Comparison of ENCODE assay signal across 20 cellular contexts in the genomic region with DNA sequence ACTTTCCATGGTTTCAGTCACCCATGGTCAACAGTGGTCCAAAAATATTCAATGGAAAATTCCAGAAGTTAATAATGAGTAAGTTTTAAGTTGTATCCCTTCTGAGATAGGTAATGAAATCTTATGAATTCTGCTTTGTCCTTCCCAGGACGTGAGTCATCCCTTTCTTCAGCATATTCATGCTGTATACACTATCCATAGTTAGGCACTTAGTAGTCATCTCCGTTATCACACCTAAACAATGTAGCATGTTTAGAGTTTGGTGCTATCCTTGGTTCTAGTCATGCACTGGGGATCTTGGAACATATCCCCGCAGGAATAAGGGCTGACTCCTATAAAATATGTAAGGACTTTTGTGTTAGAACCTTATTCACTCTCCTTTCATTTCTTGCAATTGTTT.
A peak's percentile ranks its signal among the peaks of the same experiment; 100 is the strongest.
DNase-seq lines count a peak whose midpoint lies in the region; ATAC-seq and TF ChIP-seq lines count a peak whose summit lies in the region.
"Had no signal": no experiment of that assay in that cellular context is flagged by ENCODE, and none has a peak within 500 bp of the region (broad histone marks: within the 10 kb centered on the region; RNA-seq: fewer than 3 reads in every experiment).

No MANE protein-coding gene starts in this region.

- no peak overlapping the region for H3K27ac Mint-ChIP-seq in MCF 10A (ENCODE audit: low read depth, unreplicated experiment)
- H3K27ac Mint-ChIP-seq in T-cell, result no peak overlapping the region
- H3K27ac Mint-ChIP-seq in HFFc6, result no peak overlapping the region
- H3K27ac Mint-ChIP-seq in activated CD8-positive, alpha-beta T cell treated with anti-CD3 and anti-CD28 coated beads for 36 hours, result no peak overlapping the region
- H3K27ac Mint-ChIP-seq: CD4-positive, alpha-beta memory T cell had no signal

- H3K27me3 Mint-ChIP-seq in MCF 10A (ENCODE audit: insufficient read depth, unreplicated experiment), result no peaks in the 10 kb centered on the region
- no peaks in the 10 kb centered on the region for H3K27me3 Mint-ChIP-seq in T-cell
- no peaks in the 10 kb centered on the region for H3K27me3 Mint-ChIP-seq in HFFc6 (ENCODE audit: insufficient read depth)
- no peaks in the 10 kb centered on the region for H3K27me3 Mint-ChIP-seq in activated CD8-positive, alpha-beta T cell treated with anti-CD3 and anti-CD28 coated beads for 36 hours
- H3K27me3 Mint-ChIP-seq: CD4-positive, alpha-beta memory T cell had no signal

- H3K4me3 ChIP-seq in mammary epithelial cell (replicated peaks in 1 of 3; ENCODE audit: insufficient read depth in 1 of 3, low read depth in 2 of 3, low read length in 3 of 3) (no peak overlapping the region), fibroblast of the aortic adventitia (ENCODE audit: low read depth, low read length) (no peak overlapping the region), SK-N-SH (ENCODE audit: low read depth in 2 of 2, low read length in 1 of 2) (no peak overlapping the region)
- H3K4me3 ChIP-seq: HAP-1, PC-9 had no signal

- DNase-seq in mammary epithelial cell, result no peak
- no peak for DNase-seq in MCF 10A (ENCODE audit: unreplicated experiment)
- DNase-seq in SK-MEL-5 (ENCODE audit: low read depth, low spot score), result peak; percentile 1
- DNase-seq in fibroblast of the aortic adventitia (ENCODE audit: low read depth), result peak; percentile 55
- no peak for DNase-seq in T-cell
- DNase-seq in HFFc6, result no peak
- DNase-seq in activated CD8-positive, alpha-beta T cell treated with anti-CD3 and anti-CD28 coated beads for 36 hours, result no peak
- no peak for DNase-seq in SK-N-SH
- DNase-seq: BE2C; CD4-positive, alpha-beta memory T cell; DMS79; NCI-H1436; NCI-H2029; NCI-H2171 treated with DMSO at 0.1 percent for 48 hours; NCI-H510A; NCI-H82; PC-9; SHP77 had no signal

- no peak for TF ChIP-seq EP300 in SK-N-SH (IDR thresholded peaks at IDR 0.05; ENCODE audit: borderline replicate concordance in 1 of 2, low read depth in 1 of 2, low read length in 1 of 2)

- H3K9me3 Mint-ChIP-seq in MCF 10A (ENCODE audit: unreplicated experiment) (no peaks in the 10 kb centered on the region), T-cell (peaks cover 0 to 3% (median 2%) of the 10 kb centered on the region in 3 donors), HFFc6 (peaks cover 47% of the 10 kb centered on the region)
- H3K9me3 Mint-ChIP-seq in activated CD8-positive, alpha-beta T cell treated with anti-CD3 and anti-CD28 coated beads for 36 hours, result no peaks in the 10 kb centered on the region

- intact Hi-C loops in mammary epithelial cell (cut with micrococcal nuclease), result no loop called here
- intact Hi-C loops in MCF 10A (cut with micrococcal nuclease), result no loop called here
- intact Hi-C loops in activated CD8-positive, alpha-beta T cell treated with anti-CD3 and anti-CD28 coated beads for 36 hours (cut with micrococcal nuclease), result no loop called here

- POLR2A ChIA-PET in MCF 10A (lab: Yijun Ruan, JAX) (no interaction called here), T-cell (lab: Charles Lee) (no interaction called here), SK-N-SH (lab: Yijun Ruan, JAX) (no interaction called here)
- POLR2A ChIA-PET in activated CD8-positive, alpha-beta T cell treated with anti-CD3 and anti-CD28 coated beads for 36 hours (lab: Charles Lee), result no interaction called here

- H3K36me3 ChIP-seq in mammary epithelial cell (ENCODE audit: insufficient read depth, low read length) (no peaks in the 10 kb centered on the region), SK-N-SH (replicated peaks in 1 of 2; ENCODE audit: control insufficient read depth in 1 of 2, insufficient read depth in 2 of 2, low read length in 1 of 2) (no peaks in the 10 kb centered on the region)
- H3K36me3 ChIP-seq: BE2C, HAP-1 had no signal

- H3K27ac ChIP-seq in mammary epithelial cell (ENCODE audit: insufficient read depth, low read depth, low read length) (peak overlapping the region; percentile 34), SK-N-SH (ENCODE audit: low read depth in 2 of 2, low read length in 1 of 2) (no peak overlapping the region)
- H3K27ac ChIP-seq: 22Rv1, PC-9 had no signal

- H3K79me2 ChIP-seq in mammary epithelial cell (ENCODE audit: insufficient read depth, low read length) (no peaks in the 10 kb centered on the region), SK-N-SH (ENCODE audit: insufficient read depth) (no peaks in the 10 kb centered on the region)

- no peak overlapping the region for H3K4me2 ChIP-seq in mammary epithelial cell (ENCODE audit: insufficient read depth, low read depth, low read length)
- no peak overlapping the region for H3K4me2 ChIP-seq in SK-N-SH
- H3K4me2 ChIP-seq: PC-9 had no signal

- no peaks in the 10 kb centered on the region for H3F3A ChIP-seq in SK-N-SH (replicated peaks; ENCODE audit: insufficient read depth)

- H3K9me2 ChIP-seq in SK-N-SH, result no peaks in the 10 kb centered on the region

- no peaks in the 10 kb centered on the region for H3K27me3 ChIP-seq in mammary epithelial cell (ENCODE audit: insufficient read depth, low read length)
- H3K27me3 ChIP-seq in SK-N-SH (ENCODE audit: insufficient read depth), result no peaks in the 10 kb centered on the region
- H3K27me3 ChIP-seq: BE2C had no signal

- H3K9ac ChIP-seq in mammary epithelial cell (ENCODE audit: insufficient read depth, low read length) (no peak overlapping the region), SK-N-SH (no peak overlapping the region)

- no peaks in the 10 kb centered on the region for H3K36me3 Mint-ChIP-seq in MCF 10A (ENCODE audit: insufficient read depth, unreplicated experiment)
- H3K36me3 Mint-ChIP-seq in T-cell, result no peaks in the 10 kb centered on the region
- H3K36me3 Mint-ChIP-seq in HFFc6 (ENCODE audit: low read depth), result no peaks in the 10 kb centered on the region
- no peaks in the 10 kb centered on the region for H3K36me3 Mint-ChIP-seq in activated CD8-positive, alpha-beta T cell treated with anti-CD3 and anti-CD28 coated beads for 36 hours (ENCODE audit: low read depth)
- H3K36me3 Mint-ChIP-seq: CD4-positive, alpha-beta memory T cell had no signal

- no peak for TF ChIP-seq RAD21 in SK-N-SH (IDR thresholded peaks at IDR 0.05; ENCODE audit: low read length)

- H3K4me1 Mint-ChIP-seq in MCF 10A (ENCODE audit: insufficient read depth, unreplicated experiment) (no peaks in the 10 kb centered on the region), T-cell (no peaks in the 10 kb centered on the region), HFFc6 (ENCODE audit: low read depth) (no peaks in the 10 kb centered on the region)
- no peaks in the 10 kb centered on the region for H3K4me1 Mint-ChIP-seq in activated CD8-positive, alpha-beta T cell treated with anti-CD3 and anti-CD28 coated beads for 36 hours (ENCODE audit: low read depth)
- H3K4me1 Mint-ChIP-seq: CD4-positive, alpha-beta memory T cell had no signal

- CTCF ChIA-PET in mammary epithelial cell (lab: Charles Lee; ENCODE audit: low non-redundant PET), result no interaction called here
- CTCF ChIA-PET in MCF 10A (lab: Yijun Ruan, JAX), result interaction anchor here (1.2 kb wide), 1 partner anchor 12 kb away, joined by 3 read pairs; no protein-coding TSS in a partner anchor
- CTCF ChIA-PET in T-cell (lab: Charles Lee), result no interaction called here
- CTCF ChIA-PET in activated CD8-positive, alpha-beta T cell treated with anti-CD3 and anti-CD28 coated beads for 36 hours (lab: Charles Lee), result no interaction called here
- CTCF ChIA-PET in SK-N-SH (lab: Yijun Ruan, JAX), result no interaction called here

- in situ Hi-C loops in mammary epithelial cell (cut with MboI; ENCODE audit: low sequenced_read_pairs in 2 of 2) (no loop called here), SK-MEL-5 (cut with HindIII; ENCODE audit: low pct_unique_long_range_greater_than_20kb, low sequenced_read_pairs) (no loop called here)

- H3K4me1 ChIP-seq in mammary epithelial cell (ENCODE audit: insufficient read depth, low read length), result no peaks in the 10 kb centered on the region
- no peaks in the 10 kb centered on the region for H3K4me1 ChIP-seq in SK-N-SH (ENCODE audit: control insufficient read depth in 1 of 2, insufficient read depth in 2 of 2, low read depth in 1 of 2, low read length in 1 of 2)
- H3K4me1 ChIP-seq: BE2C, HAP-1 had no signal

- no peaks in the 10 kb centered on the region for H4K20me1 ChIP-seq in mammary epithelial cell (ENCODE audit: insufficient read depth, low read length)
- no peaks in the 10 kb centered on the region for H4K20me1 ChIP-seq in SK-N-SH (ENCODE audit: insufficient read depth)

- H2AFZ ChIP-seq in mammary epithelial cell (ENCODE audit: low read depth, low read length) (no peak overlapping the region), SK-N-SH (ENCODE audit: low read depth) (no peak overlapping the region)
- H2AFZ ChIP-seq: PC-9 had no signal

- dilution Hi-C loops in mammary epithelial cell (cut with HindIII; ENCODE audit: low sequenced_read_pairs), result no loop called here

- TF ChIP-seq CTCF in mammary epithelial cell (conservative IDR thresholded peaks at IDR 0.05 in 1 of 2, IDR thresholded peaks at IDR 0.05 in 1 of 2; ENCODE audit: extremely low read depth in 1 of 2, insufficient read depth in 1 of 2, low read depth in 1 of 2, low read length in 2 of 2) (no peak), MCF 10A (IDR thresholded peaks at IDR 0.05; ENCODE audit: unreplicated experiment) (no peak), fibroblast of the aortic adventitia (IDR thresholded peaks at IDR 0.05; ENCODE audit: insufficient read depth, low read length) (no peak), HFFc6 (IDR thresholded peaks at IDR 0.05) (no peak), SK-N-SH (IDR thresholded peaks at IDR 0.05) (no peak)
- TF ChIP-seq CTCF in activated CD8-positive, alpha-beta T cell treated with anti-CD3 and anti-CD28 coated beads for 36 hours (IDR thresholded peaks at IDR 0.05), result no peak

- 56% methylated on average over 3 of the region's 3 CpGs for WGBS in mammary epithelial cell (ENCODE audit: low coverage, missing lambda C conversion rate)
- WGBS in SK-N-SH (ENCODE audit: low lambda C conversion rate), result 1% methylated on average over 3 of the region's 3 CpGs

- H3K4me3 Mint-ChIP-seq in MCF 10A (ENCODE audit: unreplicated experiment), result no peak overlapping the region
- no peak overlapping the region for H3K4me3 Mint-ChIP-seq in T-cell
- H3K4me3 Mint-ChIP-seq in HFFc6, result no peak overlapping the region
- no peak overlapping the region for H3K4me3 Mint-ChIP-seq in activated CD8-positive, alpha-beta T cell treated with anti-CD3 and anti-CD28 coated beads for 36 hours
- H3K4me3 Mint-ChIP-seq: CD4-positive, alpha-beta memory T cell had no signal

- H3K9me3 ChIP-seq in mammary epithelial cell (replicated peaks; ENCODE audit: insufficient read depth, low read length), result peaks cover under 1% of the 10 kb centered on the region
- H3K9me3 ChIP-seq in SK-N-SH, result no peaks in the 10 kb centered on the region; the same call in 1 of the 2 replicates
- H3K9me3 ChIP-seq: BE2C, HAP-1 had no signal

- BruUV-seq in mammary epithelial cell (replicated peaks; lab: Mats Ljungman, UMichigan), result no TSS peak
- BruUV-seq in MCF 10A (replicated peaks; lab: Mats Ljungman, UMichigan), result no TSS peak

- ATAC-seq in T-cell (replicated peaks in 1 of 4), result no peak
- no peak for ATAC-seq in activated CD8-positive, alpha-beta T cell treated with anti-CD3 and anti-CD28 coated beads for 36 hours

Comparison
In these comparisons a context has a peak if more than half of its experiments do, and no peak if none do; other contexts are left out.
1. DNase-seq: peak in SK-MEL-5 (single experiment) and fibroblast of the aortic adventitia (single experiment); none in mammary epithelial cell (single experiment), MCF 10A (single experiment), T-cell (0 of 34), HFFc6 (single experiment), activated CD8-positive, alpha-beta T cell treated with anti-CD3 and anti-CD28 coated beads for 36 hours (single experiment) and SK-N-SH (single experiment).